8 cellular contexts compared by ENCODE assay signal in the genomic region with DNA sequence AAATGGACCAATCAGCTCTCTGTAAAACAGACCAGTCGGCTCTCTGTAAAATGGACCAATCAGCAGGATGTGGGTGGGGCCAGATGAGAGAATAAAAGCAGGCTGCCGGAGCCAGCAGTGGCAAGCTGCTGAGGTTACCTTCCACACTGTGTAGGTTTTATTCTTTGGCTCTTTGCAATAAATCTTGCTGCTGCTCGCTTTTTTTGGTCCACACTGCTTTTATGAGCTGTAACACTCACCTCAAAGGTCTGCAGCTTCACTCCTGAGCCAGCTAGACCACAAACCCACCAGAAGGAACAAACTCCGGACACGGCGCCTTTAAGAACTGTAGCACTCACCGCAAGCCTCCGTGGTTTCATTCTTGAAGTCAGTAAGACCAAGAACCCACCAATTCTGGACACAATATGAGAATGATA.
DNase-seq lines count a peak whose midpoint lies in the region; ATAC-seq and TF ChIP-seq lines count a peak whose summit lies in the region.
"Not testable (repeated sequence)": the region's sequence is repeated elsewhere in the genome, so short reads cannot be mapped to it uniquely, and the experiment has no call there.

No MANE protein-coding gene starts in this region.

- DNase-seq in CD4-positive, alpha-beta T cell = peak in 7 of 10 experiments; percentile 16 to 48 (median 34)
- peak; percentile 43 for DNase-seq in NCI-H69 (lab: John Stamatoyannopoulos, UW)
- peak; percentile 39 to 50 for DNase-seq in activated CD4-positive, alpha-beta T cell treated with anti-CD3 and anti-CD28 coated beads, Interleukin-2, amount 50 U/mL, for 48 hours
- DNase-seq in activated naive CD4-positive, alpha-beta T cell treated with anti-CD3 and anti-CD28 coated beads for 36 hours = peak; percentile 73
- DNase-seq in mucosa of descending colon = peak in 1 of 3 donors; percentile 36
- DNase-seq in stimulated activated effector memory CD8-positive, alpha-beta T cell treated with anti-CD3 and anti-CD28 coated beads, Interleukin-12 subunit alpha, Interleukin-12 subunit beta, amount 100 ng/mL, for 72 hours (ENCODE audit: low spot score in 2 of 2) = peak in 1 of 2 donors; percentile 75

- H3K9me3 ChIP-seq in CD4-positive, alpha-beta T cell (ENCODE audit: control insufficient read depth, low read length); mucosa of descending colon: not testable (repeated sequence)

- intact Hi-C loops in CD4-positive, alpha-beta T cell (cut with DNase I, micrococcal nuclease) = loop anchor here in 1 of 2 experiments (1.0 to 5.0 kb wide), 3 partner anchors 11 to 186 kb away; partner anchors contain the start of gene PCF11
- intact Hi-C loops in activated naive CD4-positive, alpha-beta T cell treated with anti-CD3 and anti-CD28 coated beads for 36 hours (cut with micrococcal nuclease) = loop anchor here (2.0 kb wide), 3 partner anchors 35 to 99 kb away; partner anchors contain the start of genes DDIAS, PRCP and RAB30
- intact Hi-C loops in mucosa of descending colon (cut with DNase I, micrococcal nuclease) = not testable (repeated sequence)

- not testable (repeated sequence) for H3K4me3 ChIP-seq in mucosa of descending colon

- H3K27ac Mint-ChIP-seq in CD4-positive, alpha-beta T cell = peak overlapping the region; percentile 90
- H3K27ac Mint-ChIP-seq in activated naive CD4-positive, alpha-beta T cell treated with anti-CD3 and anti-CD28 coated beads for 36 hours = peak overlapping the region; percentile 74
- peak overlapping the region; percentile 58 for H3K27ac Mint-ChIP-seq in stimulated activated effector memory CD8-positive, alpha-beta T cell treated with anti-CD3 and anti-CD28 coated beads, Interleukin-12 subunit alpha, Interleukin-12 subunit beta, amount 100 ng/mL, for 72 hours

- TF ChIP-seq POLR2A in GM19099 (IDR thresholded peaks at IDR 0.05; ENCODE audit: extremely low read depth, insufficient read length, low read depth) = peak; percentile 60

- POLR2A ChIA-PET in CD4-positive, alpha-beta T cell (lab: Charles Lee) = interaction anchor here (0.6 to 2.7 kb wide), 10 partner anchors 9 to 317 kb away, joined by 3 to 30 read pairs (median 4); partner anchors contain the start of genes DDIAS and PCF11

- H3K4me1 ChIP-seq in mucosa of descending colon (ENCODE audit: low read depth) = not testable (repeated sequence)

- not testable (repeated sequence) for H3K36me3 Mint-ChIP-seq in CD4-positive, alpha-beta T cell (ENCODE audit: low read depth); activated naive CD4-positive, alpha-beta T cell treated with anti-CD3 and anti-CD28 coated beads for 36 hours (ENCODE audit: low read depth); stimulated activated effector memory CD8-positive, alpha-beta T cell treated with anti-CD3 and anti-CD28 coated beads, Interleukin-12 subunit alpha, Interleukin-12 subunit beta, amount 100 ng/mL, for 72 hours

- not testable (repeated sequence) for H3K27me3 ChIP-seq in CD4-positive, alpha-beta T cell (ENCODE audit: control insufficient read depth, insufficient read depth, low read length)

- not testable (repeated sequence) for H3K9me3 Mint-ChIP-seq in CD4-positive, alpha-beta T cell; activated naive CD4-positive, alpha-beta T cell treated with anti-CD3 and anti-CD28 coated beads for 36 hours; stimulated activated effector memory CD8-positive, alpha-beta T cell treated with anti-CD3 and anti-CD28 coated beads, Interleukin-12 subunit alpha, Interleukin-12 subunit beta, amount 100 ng/mL, for 72 hours

- peaks cover 46% of the 10 kb centered on the region for H3K4me1 Mint-ChIP-seq in CD4-positive, alpha-beta T cell (ENCODE audit: low read depth)
- peaks cover 47% of the 10 kb centered on the region for H3K4me1 Mint-ChIP-seq in activated naive CD4-positive, alpha-beta T cell treated with anti-CD3 and anti-CD28 coated beads for 36 hours (ENCODE audit: low read depth)
- peaks cover 14% of the 10 kb centered on the region for H3K4me1 Mint-ChIP-seq in stimulated activated effector memory CD8-positive, alpha-beta T cell treated with anti-CD3 and anti-CD28 coated beads, Interleukin-12 subunit alpha, Interleukin-12 subunit beta, amount 100 ng/mL, for 72 hours

- peak overlapping the region; percentile 92 for H3K4me3 Mint-ChIP-seq in CD4-positive, alpha-beta T cell
- H3K4me3 Mint-ChIP-seq in activated naive CD4-positive, alpha-beta T cell treated with anti-CD3 and anti-CD28 coated beads for 36 hours = peak overlapping the region; percentile 78
- peak overlapping the region; percentile 64 for H3K4me3 Mint-ChIP-seq in stimulated activated effector memory CD8-positive, alpha-beta T cell treated with anti-CD3 and anti-CD28 coated beads, Interleukin-12 subunit alpha, Interleukin-12 subunit beta, amount 100 ng/mL, for 72 hours

- not testable (repeated sequence) for TF ChIP-seq CTCF in CD4-positive, alpha-beta T cell (IDR thresholded peaks at IDR 0.05); mucosa of descending colon (IDR thresholded peaks at IDR 0.05)

- peak; percentile 62 for ATAC-seq in CD4-positive, alpha-beta T cell (ENCODE audit: poor library complexity)
- peak; percentile 31 for ATAC-seq in HG02852 (IDR thresholded peaks at IDR 0.05; ENCODE audit: unreplicated experiment)
- peak; percentile 35 for ATAC-seq in mucosa of descending colon
- peak; percentile 90 for ATAC-seq in stimulated activated effector memory CD8-positive, alpha-beta T cell treated with anti-CD3 and anti-CD28 coated beads, Interleukin-12 subunit alpha, Interleukin-12 subunit beta, amount 100 ng/mL, for 72 hours

- CTCF ChIA-PET in CD4-positive, alpha-beta T cell (lab: Charles Lee) = interaction anchor here (0.8 kb wide), 1 partner anchor 11 kb away, joined by 3 read pairs; no protein-coding TSS in a partner anchor
- CTCF ChIA-PET in activated naive CD4-positive, alpha-beta T cell treated with anti-CD3 and anti-CD28 coated beads for 36 hours (lab: Charles Lee) = interaction anchor here (0.6 to 1.4 kb wide), 2 partner anchors 71 to 93 kb away, joined by 4 to 5 read pairs; partner anchors contain the start of gene PRCP

- H3K36me3 ChIP-seq in mucosa of descending colon (ENCODE audit: low read depth) = not testable (repeated sequence)

- not testable (repeated sequence) for H3K27ac ChIP-seq in CD4-positive, alpha-beta T cell (ENCODE audit: low read depth, low read length)

- H3K27me3 Mint-ChIP-seq in CD4-positive, alpha-beta T cell; activated naive CD4-positive, alpha-beta T cell treated with anti-CD3 and anti-CD28 coated beads for 36 hours (ENCODE audit: low read depth): not testable (repeated sequence)

Comparison
In these comparisons a context has a peak if more than half of its experiments do, and no peak if none do; other contexts are left out.
1. ATAC-seq: peak in every context shown above with its lines; median percentile 90 in stimulated activated effector memory CD8-positive, alpha-beta T cell treated with anti-CD3 and anti-CD28 coated beads, Interleukin-12 subunit alpha, Interleukin-12 subunit beta, amount 100 ng/mL, for 72 hours; 62 in CD4-positive, alpha-beta T cell; 35 in mucosa of descending colon; 31 in HG02852.